ENCODE assay signal across 23 cellular contexts in genomic region chr9:12851331-12851730, GRCh38.
"Had no signal": no experiment of that assay in that cellular context is flagged by ENCODE, and none has a peak within 500 bp of the region (broad histone marks: within the 10 kb centered on the region; RNA-seq: fewer than 3 reads in every experiment).

No MANE protein-coding gene starts in this region.

- H3K4me3 ChIP-seq: SJCRH30, SK-N-MC had no signal

- H3K36me3 ChIP-seq: SJCRH30 had no signal

- H3K9me3 ChIP-seq: SJCRH30 had no signal

- ATAC-seq: activated CD8-positive, alpha-beta T cell treated with anti-CD3 and anti-CD28 coated beads for 36 hours; activated naive CD8-positive, alpha-beta T cell treated with anti-CD3 and anti-CD28 coated beads, Interleukin-2, amount 50 U/mL, for 24 hours; Panc1 had no signal

- H3K27me3 ChIP-seq: SJCRH30 had no signal

- DNase-seq: activated CD4-positive, alpha-beta T cell treated with anti-CD3 and anti-CD28 coated beads, Interleukin-2, amount 10 ng/mL, durations not matched to agents 24 days and 14 days; activated CD4-positive, alpha-beta T cell treated with anti-CD3 and anti-CD28 coated beads, Interleukin-2, amount 50 U/mL, for 4 hours; activated CD8-positive, alpha-beta T cell treated with anti-CD3 and anti-CD28 coated beads for 36 hours; activated gamma-delta T cell treated with Interleukin-2 at 50 U/mL for 16 hours; activated naive CD4-positive, alpha-beta T cell treated with anti-CD3 and anti-CD28 coated beads, Interleukin-2, amount 10 ng/mL, durations not matched to agents 7 days and 5 days; activated naive CD8-positive, alpha-beta T cell treated with anti-CD3 and anti-CD28 coated beads, Interleukin-2, amount 50 U/mL, for 24 hours; activated T-cell treated with anti-CD3 and anti-CD28 coated beads, Interleukin-2, amount 50 U/mL, for 24 hours; anterior cingulate cortex; caudate nucleus; cerebellar nuclear complex; Karpas-422; NCI-H1105; NCI-H1417 treated with DMSO at 0.1 percent for 48 hours; NCI-H187 treated with DMSO at 0.1 percent for 48 hours; NCI-H2081; NCI-H2171 treated with DMSO at 0.1 percent for 48 hours; NCI-H226; NCI-H524; SHP77; SJCRH30; T1000 had no signal

- H3K27ac ChIP-seq: SJCRH30, SK-N-MC had no signal

- H3K4me1 ChIP-seq: SJCRH30 had no signal
